9 cellular contexts compared by ENCODE assay signal in the genomic region with DNA sequence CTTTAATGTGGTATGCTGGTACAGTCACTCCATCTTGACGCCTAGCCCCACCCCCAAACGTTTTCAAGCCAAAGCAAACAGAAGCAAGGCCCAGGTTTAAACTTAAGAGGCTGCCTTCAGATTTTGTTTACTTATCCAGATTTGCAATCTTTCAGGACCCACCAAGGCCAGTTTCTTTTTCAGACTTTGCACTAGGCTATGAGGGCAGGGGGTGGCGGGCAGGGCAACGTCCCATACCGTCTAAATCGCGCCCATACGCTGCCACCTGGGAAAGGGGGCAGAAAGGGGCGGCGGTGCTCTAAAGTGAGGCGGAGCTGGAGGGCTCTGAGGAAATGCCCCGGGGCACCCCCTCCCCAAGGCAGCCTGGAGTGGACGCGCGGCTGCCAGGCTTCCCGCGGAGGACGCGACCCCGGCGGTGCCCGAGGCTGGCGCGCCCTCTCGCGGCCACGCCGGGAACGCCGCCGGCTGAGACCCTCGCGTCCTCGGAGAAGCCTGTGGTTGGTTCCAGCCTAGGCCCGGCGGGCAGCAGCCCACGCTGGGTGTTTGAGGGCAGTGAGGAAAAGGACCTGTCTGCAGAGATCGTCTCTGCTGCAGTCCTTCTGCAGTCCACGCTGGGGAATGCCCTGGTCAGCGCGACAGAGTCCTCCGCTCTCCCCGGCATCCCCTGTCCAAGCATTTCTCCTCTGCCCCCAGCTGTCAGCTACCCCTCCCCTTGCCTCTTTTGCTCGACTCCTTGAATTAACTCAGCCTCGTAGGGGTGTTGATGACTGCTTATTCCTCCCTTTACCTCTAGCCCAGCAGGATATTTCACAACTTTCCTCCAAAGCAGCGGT.
DNase-seq lines count a peak whose midpoint lies in the region; ATAC-seq, FAIRE-seq and TF ChIP-seq lines count a peak whose summit lies in the region.
"Had no signal": no experiment of that assay in that cellular context is flagged by ENCODE, and none has a peak within 500 bp of the region (broad histone marks: within the 10 kb centered on the region; RNA-seq: fewer than 3 reads in every experiment).

No MANE protein-coding gene starts in this region.

- TF ChIP-seq CTCF in astrocyte (IDR thresholded peaks at IDR 0.05; ENCODE audit: insufficient read depth, low read depth, low read length), result peak; percentile 53
- peak; percentile 52 to 94 (median 91) for TF ChIP-seq CTCF in spleen (IDR thresholded peaks at IDR 0.05 in 8 of 11, conservative IDR thresholded peaks at IDR 0.05 in 3 of 11)

- H3K79me2 ChIP-seq in astrocyte (ENCODE audit: insufficient read depth, low read length), result no peaks in the 10 kb centered on the region

- peaks cover 15 to 24% of the 10 kb centered on the region in 2 donors for H3K27me3 Mint-ChIP-seq in T-cell
- H3K27me3 Mint-ChIP-seq in astrocyte (ENCODE audit: low read depth, unreplicated experiment), result peaks cover 43% of the 10 kb centered on the region

- H3K9ac ChIP-seq in HUES6 (ENCODE audit: low read length) (no peak overlapping the region), astrocyte (ENCODE audit: low read length) (peak overlapping the region; percentile 76), iPS-18a (ENCODE audit: low read length) (no peak overlapping the region)

- H3K27ac ChIP-seq in HUES6 (ENCODE audit: low read depth, low read length) (no peak overlapping the region), astrocyte (ENCODE audit: low read depth, low read length) (peak overlapping the region; percentile 54), iPS-18a (ENCODE audit: low read length) (no peak overlapping the region), spleen (no peak overlapping the region)

- H3K9me3 Mint-ChIP-seq in T-cell (no peaks in the 10 kb centered on the region), astrocyte (ENCODE audit: unreplicated experiment) (no peaks in the 10 kb centered on the region)

- H3K4me3 ChIP-seq in HUES6 (ENCODE audit: low read depth, low read length), result peak overlapping the region; percentile 56
- H3K4me3 ChIP-seq in astrocyte (ENCODE audit: insufficient read depth, low read depth, low read length), result peak overlapping the region; percentile 58
- peak overlapping the region; percentile 54 for H3K4me3 ChIP-seq in iPS-18a (ENCODE audit: low read length)
- H3K4me3 ChIP-seq in spleen, result peak overlapping the region; percentile 20 to 66 (median 30)

- peak; percentile 79 to 90 (median 84) for ATAC-seq in T-cell (replicated peaks in 1 of 4)
- no peak for ATAC-seq in GM19023 (IDR thresholded peaks at IDR 0.05; ENCODE audit: unreplicated experiment)

- H4K20me1 ChIP-seq in astrocyte (ENCODE audit: insufficient read depth, low read length), result no peaks in the 10 kb centered on the region

- POLR2A ChIA-PET in T-cell (lab: Charles Lee), result no interaction called here

- H3K4me3 Mint-ChIP-seq in T-cell, result peak overlapping the region; percentile 54 to 85 (median 67)
- H3K4me3 Mint-ChIP-seq in astrocyte (ENCODE audit: unreplicated experiment), result no peak overlapping the region

- intact Hi-C loops in spleen (cut with DNase I; ENCODE audit: low total_unique reads), result no loop called here

- peak overlapping the region; percentile 72 for H2AFZ ChIP-seq in astrocyte (ENCODE audit: low read depth, low read length)

- CTCF ChIA-PET in T-cell (lab: Charles Lee), result interaction anchor here in 1 of 2 donors (0.5 kb wide), 1 partner anchor 511 kb away, joined by 4 read pairs; no protein-coding TSS in a partner anchor

- whole genome bisulfite sequencing in spleen, 5 donors, result 8 to 14% (median 10%) methylated on average over 29 to 46 of the region's 46 CpGs

- no peak overlapping the region for H3K27ac Mint-ChIP-seq in T-cell
- no peak overlapping the region for H3K27ac Mint-ChIP-seq in astrocyte (ENCODE audit: unreplicated experiment)

- no peak for TF ChIP-seq POLR2A in spleen (IDR thresholded peaks at IDR 0.05)

- peak overlapping the region; percentile 92 for H3K4me2 ChIP-seq in astrocyte (ENCODE audit: low read length)

- H3K36me3 ChIP-seq in HUES6 (ENCODE audit: control insufficient read depth, insufficient read depth, low read length) (no peaks in the 10 kb centered on the region), astrocyte (ENCODE audit: insufficient read depth, low read length) (no peaks in the 10 kb centered on the region), iPS-18a (ENCODE audit: control insufficient read depth, low read depth, low read length) (no peaks in the 10 kb centered on the region), spleen (no peaks in the 10 kb centered on the region)

- peaks cover 32% of the 10 kb centered on the region for H3K27me3 ChIP-seq in HUES6 (ENCODE audit: control insufficient read depth, insufficient read depth, low read length)
- no peaks in the 10 kb centered on the region for H3K27me3 ChIP-seq in astrocyte (ENCODE audit: insufficient read depth, low read length)
- H3K27me3 ChIP-seq in iPS-18a (ENCODE audit: control insufficient read depth, insufficient read depth, low read length), result peaks cover 16% of the 10 kb centered on the region
- peaks cover 0 to 28% (median 0%) of the 10 kb centered on the region in 7 donors for H3K27me3 ChIP-seq in spleen (replicated peaks in 1 of 7)

- H3K4me1 ChIP-seq in HUES6 (ENCODE audit: control insufficient read depth, insufficient read depth, low read length), result 0 out of 2 replicates have a peak, but pooled peaks cover 3% of the 10 kb centered on the region
- peaks cover 11% of the 10 kb centered on the region for H3K4me1 ChIP-seq in astrocyte (ENCODE audit: insufficient read depth, low read length)
- no peaks in the 10 kb centered on the region for H3K4me1 ChIP-seq in iPS-18a (ENCODE audit: control insufficient read depth, low read depth, low read length)
- peaks cover 5 to 16% (median 13%) of the 10 kb centered on the region in 6 donors for H3K4me1 ChIP-seq in spleen

- no peak for FAIRE-seq in astrocyte (lab: Jason Lieb, UNC)
- FAIRE-seq: TTC549 had no signal

- H3K9me3 ChIP-seq in HUES6 (ENCODE audit: control insufficient read depth, insufficient read depth, low read depth, low read length), result no peaks in the 10 kb centered on the region
- H3K9me3 ChIP-seq in astrocyte (ENCODE audit: insufficient read depth, low read depth, low read length), result no peaks in the 10 kb centered on the region
- H3K9me3 ChIP-seq in iPS-18a (ENCODE audit: control insufficient read depth, low read depth, low read length), result no peaks in the 10 kb centered on the region
- peaks cover 0 to 4% (median 0%) of the 10 kb centered on the region in 8 donors for H3K9me3 ChIP-seq in spleen

- no peaks in the 10 kb centered on the region for H3K36me3 Mint-ChIP-seq in T-cell
- H3K36me3 Mint-ChIP-seq in astrocyte (ENCODE audit: low read depth, unreplicated experiment), result no peaks in the 10 kb centered on the region

- H3K4me1 Mint-ChIP-seq in T-cell (peaks cover 6 to 12% (median 9%) of the 10 kb centered on the region in 3 donors), astrocyte (ENCODE audit: low read depth, unreplicated experiment) (no peaks in the 10 kb centered on the region)

- peak; percentile 92 for DNase-seq in D341Med (ENCODE audit: low spot score)
- peak in 30 of 34 experiments; percentile 6 to 59 (median 34) for DNase-seq in T-cell
- no peak for DNase-seq in astrocyte (ENCODE audit: low read depth)
- DNase-seq in spleen, result peak; percentile 84
- DNase-seq in T1000 (lab: John Stamatoyannopoulos, UW), result no peak

Comparison
In these comparisons a context has a peak if more than half of its experiments do, and no peak if none do; other contexts are left out.
1. DNase-seq: peak in D341Med (single experiment), T-cell (30 of 34) and spleen (single experiment); none in astrocyte (single experiment) and T1000 (single experiment).
2. Peak in every context shown above with its lines, with median percentiles within 50 percentile points of each other: H3K4me3 ChIP-seq.